ENCODE assay signal across 17 cellular contexts in the genomic region with DNA sequence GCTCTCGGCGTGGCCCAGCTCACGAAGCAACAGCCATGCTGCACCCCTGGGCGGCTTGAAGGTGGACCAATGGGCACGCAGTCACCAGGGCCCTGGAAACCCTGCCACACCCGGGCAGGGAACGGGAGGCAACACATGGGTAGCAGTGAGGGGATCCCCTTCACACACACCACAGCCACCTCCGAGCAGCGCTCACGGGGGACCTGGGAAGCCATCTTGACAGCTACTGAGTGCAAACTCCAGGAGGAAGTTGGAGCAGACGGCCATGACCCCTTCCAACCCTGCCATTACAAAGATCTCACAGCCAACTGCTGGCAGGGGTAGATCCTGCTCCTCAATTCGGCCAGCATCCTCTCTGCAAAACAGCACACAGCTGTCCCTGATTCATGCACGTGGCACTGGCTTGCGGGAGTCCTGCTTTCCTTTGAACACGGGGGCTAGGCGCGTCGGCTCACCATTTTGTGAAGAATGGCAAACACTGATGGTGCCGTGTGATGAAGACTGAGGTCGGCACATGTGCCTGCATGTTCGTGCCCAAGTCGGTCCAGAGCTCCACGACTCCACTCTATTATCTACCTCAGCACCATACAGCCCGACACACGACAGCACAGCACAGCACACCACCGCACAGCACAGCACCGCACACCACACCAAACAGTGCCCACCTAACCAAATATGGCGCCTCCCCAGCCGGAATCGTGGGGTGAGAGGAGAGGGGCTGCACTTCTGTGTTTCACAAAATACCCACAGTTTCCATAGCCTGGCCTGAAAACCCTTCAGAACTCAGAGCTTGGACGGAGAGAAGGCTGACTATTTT.
"Had no signal": no experiment of that assay in that cellular context is flagged by ENCODE, and none has a peak within 500 bp of the region (broad histone marks: within the 10 kb centered on the region; RNA-seq: fewer than 3 reads in every experiment).

No MANE protein-coding gene starts in this region.

- H3K27ac ChIP-seq: coronary artery, esophagus muscularis mucosa, neutrophil, parathyroid adenoma had no signal

- ATAC-seq: naive thymus-derived CD4-positive, alpha-beta T cell; stimulated activated naive B cell treated with anti-CD40 and anti-IgM and Interleukin-4, amounts not matched to agents 10 μg/mL and 1 μg/mL and 100 μg/mL, for 72 hours; T-cell had no signal

- H3K9ac ChIP-seq: parathyroid adenoma had no signal

- H3K27me3 ChIP-seq: esophagus muscularis mucosa, heart right ventricle, neutrophil had no signal

- H2AFZ ChIP-seq: parathyroid adenoma had no signal

- DNase-seq: activated CD4-positive, alpha-beta memory T cell treated with anti-CD3 and anti-CD28 coated beads, Interleukin-2, amount 10 ng/mL, durations not matched to agents 7 days and 5 days; activated CD4-positive, alpha-beta T cell treated with anti-CD3 and anti-CD28 coated beads for 48 hours; activated CD4-positive, CD25-positive, alpha-beta regulatory T cell; activated naive CD4-positive, alpha-beta T cell treated with anti-CD3 and anti-CD28 coated beads for 36 hours; activated T-cell treated with anti-CD3 and anti-CD28 coated beads, Interleukin-2, amount 50 U/mL, for 24 hours; central memory CD4-positive, alpha-beta T cell; heart right ventricle; immature natural killer cell; mesendoderm; naive thymus-derived CD4-positive, alpha-beta T cell; stimulated activated naive B cell treated with anti-CD40 and anti-IgM and Interleukin-4, amounts not matched to agents 10 μg/mL and 1 μg/mL and 100 μg/mL, for 72 hours; T-cell; T-helper 9 cell had no signal

- H3K9me3 ChIP-seq: esophagus muscularis mucosa, heart right ventricle, neutrophil had no signal

- H3K4me3 ChIP-seq: coronary artery, esophagus muscularis mucosa, heart right ventricle had no signal
